In the genomic region with DNA sequence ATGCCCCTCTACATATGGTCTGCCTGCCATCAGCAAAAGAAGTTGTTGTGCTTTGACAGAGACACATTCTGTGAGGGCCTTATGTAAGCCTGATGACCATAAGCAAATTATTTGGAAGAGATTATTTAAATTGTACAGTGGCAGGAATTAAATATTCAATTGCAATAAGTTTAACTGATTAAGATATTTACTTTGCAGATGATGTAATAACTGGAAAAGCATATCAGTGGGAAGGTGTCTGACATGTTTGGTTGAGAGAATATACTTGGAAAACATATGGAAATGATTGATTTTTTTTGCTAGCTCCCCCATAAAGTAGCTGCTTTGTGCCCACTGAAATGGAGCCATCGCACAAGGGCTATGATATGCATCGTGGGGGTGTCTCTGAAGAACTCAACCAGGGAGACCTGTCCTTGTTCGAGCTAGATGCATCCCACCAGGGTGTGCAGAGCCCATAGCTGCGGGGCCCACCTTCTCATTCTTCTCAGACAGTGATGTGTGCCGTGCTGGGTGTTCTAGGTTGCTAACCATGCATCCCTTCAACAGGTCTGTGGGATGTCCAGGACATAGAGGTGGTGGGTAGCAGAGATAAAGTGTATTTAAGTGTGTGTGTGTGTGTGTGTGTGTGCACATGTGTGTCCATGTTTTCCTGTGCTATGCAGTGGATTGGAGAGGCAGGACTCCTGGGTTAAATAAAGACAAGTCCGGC, we compare ENCODE assay signal across 17 cellular contexts.
"Had no signal": no experiment of that assay in that cellular context is flagged by ENCODE, and none has a peak within 500 bp of the region (broad histone marks: within the 10 kb centered on the region; RNA-seq: fewer than 3 reads in every experiment).

No MANE protein-coding gene starts in this region.

- H3K27me3 ChIP-seq: heart left ventricle, ovary, tibial artery, vagina had no signal

- H3K36me3 ChIP-seq: heart left ventricle, ovary, tibial artery, vagina had no signal

- H3K4me3 Mint-ChIP-seq: activated CD4-positive, alpha-beta T cell treated with anti-CD3 and anti-CD28 coated beads, Interleukin-2, amount 10 ng/mL, durations not matched to agents 24 days and 14 days; activated naive CD8-positive, alpha-beta T cell; dendritic cell treated with granulocyte-macrophage colony-stimulating factor and Interleukin-4, amounts not matched to agents 40 ng/mL and 50 ng/mL, for 4 days; effector memory CD8-positive, alpha-beta T cell; natural killer cell treated with Interleukin-12 subunit alpha and Interleukin-12 subunit beta and Interleukin-15 and Interleukin-18, amount 100 ng/mL, for 72 hours; stimulated activated naive B cell treated with anti-CD40 and anti-IgM and Interleukin-4, amounts not matched to agents 10 μg/mL and 1 μg/mL and 100 μg/mL, for 72 hours; T-helper 17 cell; WTC11 had no signal

- H3K36me3 Mint-ChIP-seq: activated naive CD8-positive, alpha-beta T cell; natural killer cell treated with Interleukin-12 subunit alpha and Interleukin-12 subunit beta and Interleukin-15 and Interleukin-18, amount 100 ng/mL, for 72 hours; stimulated activated naive B cell treated with anti-CD40 and anti-IgM and Interleukin-4, amounts not matched to agents 10 μg/mL and 1 μg/mL and 100 μg/mL, for 72 hours; WTC11 had no signal

- DNase-seq: activated CD4-positive, alpha-beta T cell treated with anti-CD3 and anti-CD28 coated beads, Interleukin-2, amount 10 ng/mL, durations not matched to agents 24 days and 14 days; activated gamma-delta T cell treated with Interleukin-2 at 50 U/mL for 16 hours; amniotic stem cell; cerebellar nuclear complex; effector memory CD8-positive, alpha-beta T cell; foreskin melanocyte; heart left ventricle; ovary; stimulated activated naive B cell treated with anti-CD40 and anti-IgM and Interleukin-4, amounts not matched to agents 10 μg/mL and 1 μg/mL and 100 μg/mL, for 72 hours; T-helper 17 cell; tibial artery had no signal

- H3K27me3 Mint-ChIP-seq: activated CD4-positive, alpha-beta T cell treated with anti-CD3 and anti-CD28 coated beads, Interleukin-2, amount 10 ng/mL, durations not matched to agents 24 days and 14 days; dendritic cell treated with granulocyte-macrophage colony-stimulating factor and Interleukin-4, amounts not matched to agents 40 ng/mL and 50 ng/mL, for 4 days; effector memory CD8-positive, alpha-beta T cell; stimulated activated naive B cell treated with anti-CD40 and anti-IgM and Interleukin-4, amounts not matched to agents 10 μg/mL and 1 μg/mL and 100 μg/mL, for 72 hours had no signal

- ATAC-seq: effector memory CD8-positive, alpha-beta T cell; stimulated activated naive B cell treated with anti-CD40 and anti-IgM and Interleukin-4, amounts not matched to agents 10 μg/mL and 1 μg/mL and 100 μg/mL, for 72 hours; T-helper 17 cell had no signal

- H3K9me3 ChIP-seq: heart left ventricle, ovary, tibial artery, vagina had no signal

- H3K27ac Mint-ChIP-seq: activated CD4-positive, alpha-beta T cell treated with anti-CD3 and anti-CD28 coated beads, Interleukin-2, amount 10 ng/mL, durations not matched to agents 24 days and 14 days; activated naive CD8-positive, alpha-beta T cell; dendritic cell treated with granulocyte-macrophage colony-stimulating factor and Interleukin-4, amounts not matched to agents 40 ng/mL and 50 ng/mL, for 4 days; effector memory CD8-positive, alpha-beta T cell; natural killer cell treated with Interleukin-12 subunit alpha and Interleukin-12 subunit beta and Interleukin-15 and Interleukin-18, amount 100 ng/mL, for 72 hours; stimulated activated naive B cell treated with anti-CD40 and anti-IgM and Interleukin-4, amounts not matched to agents 10 μg/mL and 1 μg/mL and 100 μg/mL, for 72 hours; T-helper 17 cell; WTC11 had no signal

- H3K9me3 Mint-ChIP-seq: activated CD4-positive, alpha-beta T cell treated with anti-CD3 and anti-CD28 coated beads, Interleukin-2, amount 10 ng/mL, durations not matched to agents 24 days and 14 days; effector memory CD8-positive, alpha-beta T cell; WTC11 had no signal

- H3K4me3 ChIP-seq: ovary, vagina had no signal

- H3K27ac ChIP-seq: epithelial cell of prostate had no signal

- H3K4me1 Mint-ChIP-seq: activated CD4-positive, alpha-beta T cell treated with anti-CD3 and anti-CD28 coated beads, Interleukin-2, amount 10 ng/mL, durations not matched to agents 24 days and 14 days; stimulated activated naive B cell treated with anti-CD40 and anti-IgM and Interleukin-4, amounts not matched to agents 10 μg/mL and 1 μg/mL and 100 μg/mL, for 72 hours had no signal
